ENCODE assay signal across 15 cellular contexts in genomic region chr17:16886655-16887322, GRCh38.
DNase-seq lines count a peak whose midpoint lies in the region; ATAC-seq and TF ChIP-seq lines count a peak whose summit lies in the region.
"Had no signal": no experiment of that assay in that cellular context is flagged by ENCODE, and none has a peak within 500 bp of the region (broad histone marks: within the 10 kb centered on the region; RNA-seq: fewer than 3 reads in every experiment).

No MANE protein-coding gene starts in this region.

- ATAC-seq in GM21717 (IDR thresholded peaks at IDR 0.05; ENCODE audit: unreplicated experiment) (peak; percentile 82), GM21360 (IDR thresholded peaks at IDR 0.05; ENCODE audit: unreplicated experiment) (no peak)
- ATAC-seq in stimulated activated naive B cell treated with anti-CD40 and anti-IgM and Interleukin-4, amounts not matched to agents 10 μg/mL and 1 μg/mL and 100 μg/mL, for 72 hours (replicated peaks): peak; percentile 48 to 81
- ATAC-seq: gastrocnemius medialis had no signal

- H3K9me3 ChIP-seq in left ventricle myocardium inferior (replicated peaks) (no peaks in the 10 kb centered on the region), SJCRH30 (replicated peaks) (no peaks in the 10 kb centered on the region)
- H3K9me3 ChIP-seq: gastrocnemius medialis, tibial artery had no signal

- H3K27me3 Mint-ChIP-seq in stimulated activated naive B cell treated with anti-CD40 and anti-IgM and Interleukin-4, amounts not matched to agents 10 μg/mL and 1 μg/mL and 100 μg/mL, for 72 hours: peaks cover 0 to 5% of the 10 kb centered on the region in 2 donors
- H3K27me3 Mint-ChIP-seq: memory B cell had no signal

- peak; percentile 38 for DNase-seq in cardiac septum (ENCODE audit: low spot score)
- no peak for DNase-seq in left ventricle myocardium inferior
- peak; percentile 0 for DNase-seq in MV-4-11 (lab: John Stamatoyannopoulos, UW)
- DNase-seq in stimulated activated naive B cell treated with anti-CD40 and anti-IgM and Interleukin-4, amounts not matched to agents 10 μg/mL and 1 μg/mL and 100 μg/mL, for 72 hours: no peak
- no peak for DNase-seq in SJCRH30
- DNase-seq in KBM-7: no peak
- DNase-seq: gastrocnemius medialis; stimulated activated CD4-positive, alpha-beta T cell treated with anti-CD3 and anti-CD28 coated beads, Interleukin-2, amount 100 ng/mL, for 48 hours; stimulated activated CD8-positive, alpha-beta memory T cell treated with anti-CD3 and anti-CD28 coated beads, Interleukin-4, amount 100 ng/mL, for 48 hours had no signal

- H3K27ac Mint-ChIP-seq in stimulated activated naive B cell treated with anti-CD40 and anti-IgM and Interleukin-4, amounts not matched to agents 10 μg/mL and 1 μg/mL and 100 μg/mL, for 72 hours: no peak overlapping the region
- H3K27ac Mint-ChIP-seq: memory B cell, nephron had no signal

- H3K27ac ChIP-seq in left ventricle myocardium inferior (replicated peaks) (no peak overlapping the region), SJCRH30 (no peak overlapping the region)
- H3K27ac ChIP-seq: gastrocnemius medialis, tibial artery had no signal

- H3K36me3 Mint-ChIP-seq in stimulated activated naive B cell treated with anti-CD40 and anti-IgM and Interleukin-4, amounts not matched to agents 10 μg/mL and 1 μg/mL and 100 μg/mL, for 72 hours: no peaks in the 10 kb centered on the region
- H3K36me3 Mint-ChIP-seq: memory B cell had no signal

- H3K4me3 ChIP-seq in left ventricle myocardium inferior (no peak overlapping the region), SJCRH30 (no peak overlapping the region)
- H3K4me3 ChIP-seq: gastrocnemius medialis, tibial artery had no signal

- peaks cover 0 to 6% of the 10 kb centered on the region in 2 donors for H3K4me1 Mint-ChIP-seq in stimulated activated naive B cell treated with anti-CD40 and anti-IgM and Interleukin-4, amounts not matched to agents 10 μg/mL and 1 μg/mL and 100 μg/mL, for 72 hours
- H3K4me1 Mint-ChIP-seq: central memory CD8-positive, alpha-beta T cell; memory B cell; nephron had no signal

- no peak overlapping the region for H3K4me3 Mint-ChIP-seq in stimulated activated naive B cell treated with anti-CD40 and anti-IgM and Interleukin-4, amounts not matched to agents 10 μg/mL and 1 μg/mL and 100 μg/mL, for 72 hours
- H3K4me3 Mint-ChIP-seq: central memory CD8-positive, alpha-beta T cell; memory B cell; nephron had no signal

- peaks cover 10% of the 10 kb centered on the region for H3K27me3 ChIP-seq in left ventricle myocardium inferior (ENCODE audit: low read depth)
- no peaks in the 10 kb centered on the region; the same call in 1 of the 2 replicates for H3K27me3 ChIP-seq in SJCRH30
- H3K27me3 ChIP-seq: gastrocnemius medialis, tibial artery had no signal

- in situ Hi-C loops in KBM-7 (cut with MboI; ENCODE audit: low pct_unique_long_range_greater_than_20kb, low sequenced_read_pairs): no loop called here

- H3K36me3 ChIP-seq in left ventricle myocardium inferior (no peaks in the 10 kb centered on the region), SJCRH30 (no peaks in the 10 kb centered on the region)
- H3K36me3 ChIP-seq: gastrocnemius medialis, tibial artery had no signal

- TF ChIP-seq CTCF in left ventricle myocardium inferior (IDR thresholded peaks at IDR 0.05; ENCODE audit: borderline replicate concordance): no peak

- no peaks in the 10 kb centered on the region for H3K9me3 Mint-ChIP-seq in stimulated activated naive B cell treated with anti-CD40 and anti-IgM and Interleukin-4, amounts not matched to agents 10 μg/mL and 1 μg/mL and 100 μg/mL, for 72 hours
- H3K9me3 Mint-ChIP-seq: central memory CD8-positive, alpha-beta T cell; memory B cell; nephron had no signal

- H3K4me1 ChIP-seq in left ventricle myocardium inferior: no peaks in the 10 kb centered on the region
- H3K4me1 ChIP-seq in SJCRH30: no peaks in the 10 kb centered on the region
- H3K4me1 ChIP-seq: gastrocnemius medialis had no signal

- intact Hi-C loops in cardiac septum (cut with DNase I) (no loop called here), left ventricle myocardium inferior (cut with micrococcal nuclease) (no loop called here)

Comparison
In these comparisons a context has a peak if more than half of its experiments do, and no peak if none do; other contexts are left out.
1. DNase-seq: peak in cardiac septum (single experiment) and MV-4-11 (single experiment); none in left ventricle myocardium inferior (single experiment), stimulated activated naive B cell treated with anti-CD40 and anti-IgM and Interleukin-4, amounts not matched to agents 10 μg/mL and 1 μg/mL and 100 μg/mL, for 72 hours (single experiment), SJCRH30 (0 of 2) and KBM-7 (single experiment).